8 cellular contexts compared by ENCODE assay signal in the genomic region with DNA sequence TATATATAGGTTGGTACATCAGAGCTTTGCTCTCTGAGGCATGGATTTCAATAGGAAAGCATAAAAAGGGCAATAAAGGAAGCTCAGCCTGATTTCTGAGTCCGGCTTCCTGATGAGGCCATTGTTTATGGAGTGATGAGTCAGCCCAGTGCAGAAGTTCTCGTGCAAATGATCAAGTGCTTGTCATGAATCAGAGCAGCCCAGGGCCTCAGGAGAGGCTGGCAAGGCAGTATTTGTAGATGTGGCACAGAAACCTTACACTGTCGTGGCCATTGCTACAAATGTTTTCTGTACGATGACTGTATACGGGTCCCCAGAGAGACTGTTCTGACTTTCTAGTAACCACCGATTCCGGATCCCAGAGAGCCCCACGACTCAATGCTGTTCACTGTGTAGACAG. TPM values are rescaled to one million over a fixed set of nuclear protein-coding genes. Genes with fewer than 3 reads are reported as not detected.
DNase-seq lines count a peak whose midpoint lies in the region; ATAC-seq, FAIRE-seq and TF ChIP-seq lines count a peak whose summit lies in the region.

No MANE protein-coding gene starts in this region.

- peaks cover 32% of the 10 kb centered on the region for H3K4me1 ChIP-seq in astrocyte (ENCODE audit: insufficient read depth, low read length)
- no peaks in the 10 kb centered on the region for H3K4me1 ChIP-seq in kidney (ENCODE audit: control insufficient read depth in 1 of 2, insufficient read depth in 1 of 2, low read depth in 1 of 2, low read length in 2 of 2)
- peaks cover 5 to 11% (median 9%) of the 10 kb centered on the region in 4 donors for H3K4me1 ChIP-seq in upper lobe of left lung

- WGBS in upper lobe of left lung, 2 donors, result 27 to 38% methylated on average over 8 of the region's 8 CpGs

- peak in 1 of 4 donors; percentile 16 for TF ChIP-seq POLR2A in upper lobe of left lung (IDR thresholded peaks at IDR 0.05)

- H3K4me1 Mint-ChIP-seq in astrocyte (ENCODE audit: low read depth, unreplicated experiment), result peaks cover 20% of the 10 kb centered on the region

- peaks cover 5% of the 10 kb centered on the region for H3K36me3 Mint-ChIP-seq in astrocyte (ENCODE audit: low read depth, unreplicated experiment)

- peak; percentile 92 for DNase-seq in Caki2 (ENCODE audit: low read depth)
- DNase-seq in MG63, result peak; percentile 95
- DNase-seq in astrocyte (ENCODE audit: low read depth), result peak; percentile 98
- DNase-seq in kidney, result peak; percentile 37
- DNase-seq in upper lobe of left lung, result peak in 1 of 2 donors; percentile 88
- DNase-seq in activated gamma-delta T cell treated with Interleukin-2 at 50 U/mL for 16 hours, result no peak
- DNase-seq in SK-N-DZ (ENCODE audit: low spot score), result no peak

- peak; percentile 99 for FAIRE-seq in astrocyte (lab: Jason Lieb, UNC)
- FAIRE-seq in kidney (lab: Jason Lieb, UNC), result no peak

- no peak overlapping the region for H3K4me3 Mint-ChIP-seq in astrocyte (ENCODE audit: unreplicated experiment)

- H3K27ac ChIP-seq in astrocyte (ENCODE audit: low read depth, low read length), result peak overlapping the region; percentile 94
- H3K27ac ChIP-seq in kidney (ENCODE audit: low read depth in 2 of 2, low read length in 2 of 2), result no peak overlapping the region
- H3K27ac ChIP-seq in upper lobe of left lung, result peak overlapping the region in 3 of 4 donors; percentile 40 to 70 (median 51)

- H3K27ac Mint-ChIP-seq in astrocyte (ENCODE audit: unreplicated experiment), result peak overlapping the region; percentile 99

- H3K4me3 ChIP-seq in MG63 (no peak overlapping the region), astrocyte (ENCODE audit: insufficient read depth, low read depth, low read length) (no peak overlapping the region), kidney (ENCODE audit: low read length in 2 of 2) (no peak overlapping the region), upper lobe of left lung (no peak overlapping the region)

- H3K36me3 ChIP-seq in MG63 (no peaks in the 10 kb centered on the region), astrocyte (ENCODE audit: insufficient read depth, low read length) (no peaks in the 10 kb centered on the region), kidney (ENCODE audit: control insufficient read depth in 1 of 2, insufficient read depth in 2 of 2, low read length in 2 of 2) (no peaks in the 10 kb centered on the region), upper lobe of left lung (no peaks in the 10 kb centered on the region)

- H3K9ac ChIP-seq in astrocyte (ENCODE audit: low read length) (peak overlapping the region; percentile 80), kidney (ENCODE audit: low read length in 2 of 2) (no peak overlapping the region)

- TF ChIP-seq CTCF in astrocyte (IDR thresholded peaks at IDR 0.05; ENCODE audit: insufficient read depth, low read depth, low read length), result no peak
- no peak for TF ChIP-seq CTCF in kidney (IDR thresholded peaks at IDR 0.05; ENCODE audit: borderline replicate concordance, extremely low read depth, insufficient read depth)
- TF ChIP-seq CTCF in upper lobe of left lung (IDR thresholded peaks at IDR 0.05), result no peak

- H3K27me3 ChIP-seq in MG63 (no peaks in the 10 kb centered on the region), astrocyte (ENCODE audit: insufficient read depth, low read length) (no peaks in the 10 kb centered on the region), upper lobe of left lung (no peaks in the 10 kb centered on the region)

- no peaks in the 10 kb centered on the region for H4K20me1 ChIP-seq in astrocyte (ENCODE audit: insufficient read depth, low read length)

- no peak overlapping the region for H2AFZ ChIP-seq in astrocyte (ENCODE audit: low read depth, low read length)

- H3K9me3 ChIP-seq in MG63 (peaks cover 3% of the 10 kb centered on the region; the same call in 1 of the 2 replicates), astrocyte (ENCODE audit: insufficient read depth, low read depth, low read length) (peaks cover 6% of the 10 kb centered on the region), kidney (ENCODE audit: control insufficient read depth in 1 of 2, low read length in 2 of 2) (no peaks in the 10 kb centered on the region), upper lobe of left lung (no peaks in the 10 kb centered on the region)

- peaks cover 9% of the 10 kb centered on the region for H3K9me3 Mint-ChIP-seq in astrocyte (ENCODE audit: unreplicated experiment)

- intact Hi-C loops in kidney (cut with DNase I), result no loop called here

- H3K27me3 Mint-ChIP-seq in astrocyte (ENCODE audit: low read depth, unreplicated experiment), result peaks cover 5% of the 10 kb centered on the region

- ATAC-seq in upper lobe of left lung (ENCODE audit: low FRiP score in 2 of 2) (peak; percentile 85 to 88), HG03442 (IDR thresholded peaks at IDR 0.05; ENCODE audit: unreplicated experiment) (no peak)

- H3K79me2 ChIP-seq in astrocyte (ENCODE audit: insufficient read depth, low read length), result no peaks in the 10 kb centered on the region

- in situ Hi-C loops in Caki2 (cut with HindIII; ENCODE audit: low pct_unique_long_range_greater_than_20kb, low sequenced_read_pairs), result no loop called here

- peak in 1 of 4 donors; percentile 39 for TF ChIP-seq EP300 in upper lobe of left lung (IDR thresholded peaks at IDR 0.05)

- peak overlapping the region; percentile 55 for H3K4me2 ChIP-seq in astrocyte (ENCODE audit: low read length)

RNA-seq across cellular contexts. Expression of a gene that starts 26.7 kb away (rescaled TPM):
- total RNA-seq in Caki2 (2014; rRNA removed; shearing (Covaris generic); ENCODE audit: low replicate concordance), result not detected in 2 replicates
- not detected in 2 replicates for total RNA-seq in MG63 (2014; rRNA removed; shearing (Covaris generic); ENCODE audit: low replicate concordance)
- total RNA-seq in astrocyte (0.10 TPM in 1 of 2 replicates, not detected in the other), kidney (not detected), upper lobe of left lung (1 to 10 TPM in 2 of 6 donors, under 1 TPM in 3, not detected in 1; 0.07 to 6.3 (median 0.59) TPM)
- polyA plus RNA-seq in kidney (ENCODE audit: insufficient read depth, low read depth, low replicate concordance), result 0.39 TPM
- not detected in 2 replicates for polyA plus RNA-seq in SK-N-DZ (2014; cell fraction: cytosol; rRNA removed)
- not detected in 2 replicates for polyA plus RNA-seq in SK-N-DZ (2014; cell fraction: nucleus; rRNA removed)

Comparison
In these comparisons a context has a peak if more than half of its experiments do, and no peak if none do; other contexts are left out.
1. DNase-seq: peak in Caki2 (single experiment), MG63 (single experiment), astrocyte (single experiment) and kidney (single experiment); none in activated gamma-delta T cell treated with Interleukin-2 at 50 U/mL for 16 hours (single experiment) and SK-N-DZ (single experiment).
2. H3K27ac ChIP-seq: peak in astrocyte (single experiment) and upper lobe of left lung (3 of 4); none in kidney (0 of 2).